Comparison of ENCODE assay signal across 13 cellular contexts in genomic region chr1:149995927-149996326, GRCh38. TPM values are rescaled to one million over a fixed set of nuclear protein-coding genes. Genes with fewer than 3 reads are reported as not detected.
DNase-seq lines count a peak whose midpoint lies in the region; ATAC-seq, FAIRE-seq and TF ChIP-seq lines count a peak whose summit lies in the region.
"Had no signal": no experiment of that assay in that cellular context is flagged by ENCODE, and none has a peak within 500 bp of the region (broad histone marks: within the 10 kb centered on the region; RNA-seq: fewer than 3 reads in every experiment).

No MANE protein-coding gene starts in this region.

- peaks cover 33% of the 10 kb centered on the region for H3K36me3 Mint-ChIP-seq in MCF 10A (ENCODE audit: insufficient read depth, unreplicated experiment)
- H3K36me3 Mint-ChIP-seq in activated naive CD8-positive, alpha-beta T cell, result peaks cover 11% of the 10 kb centered on the region

- H3K27me3 ChIP-seq in breast epithelium (no peaks in the 10 kb centered on the region), keratinocyte (ENCODE audit: control insufficient read depth, extremely low read depth, insufficient read depth, low read length) (no peaks in the 10 kb centered on the region), upper lobe of right lung (no peaks in the 10 kb centered on the region)

- H3K4me3 ChIP-seq in breast epithelium (no peak overlapping the region), keratinocyte (ENCODE audit: control insufficient read depth in 2 of 3, extremely low read depth in 1 of 3, insufficient read depth in 2 of 3, low read depth in 1 of 3, low read length in 3 of 3) (peak overlapping the region in 2 of 3 experiments; percentile 6 to 60), upper lobe of right lung (no peak overlapping the region)
- H3K4me3 ChIP-seq: BLaER1 had no signal

- H3K27me3 Mint-ChIP-seq in MCF 10A (ENCODE audit: insufficient read depth, unreplicated experiment), result no peaks in the 10 kb centered on the region
- H3K27me3 Mint-ChIP-seq in activated naive CD8-positive, alpha-beta T cell, result no peaks in the 10 kb centered on the region

- peak; percentile 91 for ATAC-seq in upper lobe of right lung

- peaks cover 2% of the 10 kb centered on the region for H3K9me1 ChIP-seq in keratinocyte (ENCODE audit: control insufficient read depth, extremely low read depth, insufficient read depth, low read length)

- H3K4me1 Mint-ChIP-seq in MCF 10A (ENCODE audit: insufficient read depth, unreplicated experiment), result peaks cover 28% of the 10 kb centered on the region
- H3K4me1 Mint-ChIP-seq in activated naive CD8-positive, alpha-beta T cell (ENCODE audit: low read depth), result peaks cover 42% of the 10 kb centered on the region

- H3K9me3 Mint-ChIP-seq in MCF 10A (ENCODE audit: unreplicated experiment), result no peaks in the 10 kb centered on the region
- no peaks in the 10 kb centered on the region for H3K9me3 Mint-ChIP-seq in activated naive CD8-positive, alpha-beta T cell (ENCODE audit: low read depth)

- TF ChIP-seq CTCF in MCF 10A (IDR thresholded peaks at IDR 0.05; ENCODE audit: unreplicated experiment), result no peak
- no peak for TF ChIP-seq CTCF in breast epithelium (IDR thresholded peaks at IDR 0.05)
- TF ChIP-seq CTCF in keratinocyte (optimal IDR thresholded peaks at IDR 0.05 in 1 of 3, IDR thresholded peaks at IDR 0.05 in 1 of 3, conservative IDR thresholded peaks at IDR 0.05 in 1 of 3; ENCODE audit: extremely low read depth in 1 of 3, insufficient read depth in 2 of 3, low read length in 3 of 3), result no peak
- no peak for TF ChIP-seq CTCF in upper lobe of right lung (IDR thresholded peaks at IDR 0.05)

- BruUV-seq in MCF 10A (replicated peaks; lab: Mats Ljungman, UMichigan), result no TSS peak

- H4K20me1 ChIP-seq in keratinocyte (ENCODE audit: control insufficient read depth, extremely low read depth, insufficient read depth, low read length), result peaks cover 2% of the 10 kb centered on the region

- H3K79me2 ChIP-seq in keratinocyte (ENCODE audit: control insufficient read depth, insufficient read depth, low read length), result peaks cover 32% of the 10 kb centered on the region

- dilution Hi-C loops in keratinocyte (cut with MboI; ENCODE audit: extremely low pct_ligation_motif_present, low sequenced_read_pairs), result no loop called here

- H3K36me3 ChIP-seq in breast epithelium (no peaks in the 10 kb centered on the region), keratinocyte (ENCODE audit: control insufficient read depth in 2 of 2, extremely low read depth in 1 of 2, insufficient read depth in 2 of 2, low read length in 2 of 2) (peaks cover 3 to 4% of the 10 kb centered on the region in 2 experiments), upper lobe of right lung (no peaks in the 10 kb centered on the region)
- H3K36me3 ChIP-seq: BLaER1 had no signal

- intact Hi-C loops in MCF 10A (cut with micrococcal nuclease), result no loop called here
- intact Hi-C loops in breast epithelium (cut with DNase I; ENCODE audit: low total_unique reads), result no loop called here
- intact Hi-C loops in upper lobe of right lung (cut with DNase I), result no loop called here

- H3K27ac ChIP-seq in breast epithelium (no peak overlapping the region), keratinocyte (ENCODE audit: control insufficient read depth, insufficient read depth, low read length) (peak overlapping the region; percentile 84), upper lobe of right lung (no peak overlapping the region)
- H3K27ac ChIP-seq: BLaER1 had no signal

- POLR2A ChIA-PET in MCF 10A (lab: Yijun Ruan, JAX), result interaction anchor here (0.6 to 10.3 kb wide), 22 partner anchors 9 to 688 kb away, joined by 3 to 316 read pairs (median 5); partner anchors contain the start of genes OTUD7B, SF3B4 and VPS45

- peak overlapping the region; percentile 10 for H3K4me3 Mint-ChIP-seq in MCF 10A (ENCODE audit: unreplicated experiment)
- H3K4me3 Mint-ChIP-seq in activated naive CD8-positive, alpha-beta T cell, result peak overlapping the region; percentile 66

- H3K9me3 ChIP-seq in breast epithelium (no peaks in the 10 kb centered on the region), keratinocyte (ENCODE audit: control insufficient read depth, low read depth, low read length) (no peaks in the 10 kb centered on the region), upper lobe of right lung (no peaks in the 10 kb centered on the region)
- H3K9me3 ChIP-seq: BLaER1 had no signal

- H3K27ac Mint-ChIP-seq in MCF 10A (ENCODE audit: low read depth, unreplicated experiment), result peak overlapping the region; percentile 52
- H3K27ac Mint-ChIP-seq in activated naive CD8-positive, alpha-beta T cell, result peak overlapping the region; percentile 92

- DNase-seq in MCF 10A (ENCODE audit: unreplicated experiment), result peak; percentile 75
- DNase-seq in breast epithelium (ENCODE audit: low spot score in 2 of 2), result no peak
- peak; percentile 54 for DNase-seq in keratinocyte (ENCODE audit: low read depth, low spot score)
- DNase-seq in upper lobe of right lung, result no peak
- no peak for DNase-seq in NCI-H146 treated with DMSO at 0.1 percent for 48 hours (lab: John Stamatoyannopoulos, UW; ENCODE audit: unreplicated experiment)
- DNase-seq in Kasumi-1 (lab: John Stamatoyannopoulos, UW), result no peak
- no peak for DNase-seq in HUDEP-2 (lab: John Stamatoyannopoulos, UW; ENCODE audit: unreplicated experiment in 76 of 76)
- DNase-seq: effector CD4-positive, alpha-beta T cell; kidney; NCI-H1105 treated with DMSO at 0.1 percent for 48 hours; RPMI8226 had no signal

- TF ChIP-seq POLR2A in breast epithelium (IDR thresholded peaks at IDR 0.05), result no peak

- H2AFZ ChIP-seq in keratinocyte (ENCODE audit: control insufficient read depth, low read length), result no peak overlapping the region

- H3K4me1 ChIP-seq in breast epithelium, result peaks cover 0 to 17% of the 10 kb centered on the region in 2 donors
- peaks cover 31% of the 10 kb centered on the region for H3K4me1 ChIP-seq in keratinocyte (ENCODE audit: control insufficient read depth, extremely low read depth, insufficient read depth, low read length)
- H3K4me1 ChIP-seq in upper lobe of right lung, result peaks cover 45% of the 10 kb centered on the region

- peak overlapping the region; percentile 58 for H3K9ac ChIP-seq in keratinocyte (ENCODE audit: control insufficient read depth, extremely low read depth, insufficient read depth, low read length)
- H3K9ac ChIP-seq: BLaER1 had no signal

- H3K4me2 ChIP-seq in keratinocyte (ENCODE audit: control insufficient read depth, extremely low read depth, insufficient read depth, low read depth, low read length), result peak overlapping the region; percentile 84

- CTCF ChIA-PET in MCF 10A (lab: Yijun Ruan, JAX), result interaction anchor here (0.6 to 4.0 kb wide), 8 partner anchors 8 to 191 kb away, joined by 3 to 37 read pairs (median 6); partner anchors contain the start of gene OTUD7B

- FAIRE-seq in keratinocyte (lab: Jason Lieb, UNC), result peak; percentile 91
- FAIRE-seq: kidney had no signal

RNA-seq across cellular contexts. Expression of gene OTUD7B, which starts 14.6 kb away (rescaled TPM):
- 44.3 and 47.4 TPM in 2 replicates for total RNA-seq in MCF 10A (2022)
- 10 to 100 TPM; 22.0 to 32.8 (median 28.1) TPM for total RNA-seq in breast epithelium
- polyA plus RNA-seq in keratinocyte, result 6.5 to 8.9 TPM (median 8.7 TPM) in 3 replicates
- 5.1 TPM for polyA plus RNA-seq in keratinocyte (2011; ENCODE audit: low read depth)
- 6.1 and 7.7 TPM in 2 replicates for polyA plus RNA-seq in keratinocyte (2011; cell fraction: cytosol; rRNA removed)
- 14.6 and 16.0 TPM in 2 replicates for polyA plus RNA-seq in keratinocyte (2011; cell fraction: nucleus; rRNA removed)
- 6.0 and 9.7 TPM in 2 replicates for polyA plus RNA-seq in keratinocyte (2012; ENCODE audit: low replicate concordance)
- polyA minus RNA-seq in keratinocyte, result 15.9 to 26.0 TPM (median 18.1 TPM) in 3 replicates
- polyA minus RNA-seq in keratinocyte (2011; cell fraction: cytosol; rRNA and poly(A)+ RNA removed), result 6.5 TPM
- polyA minus RNA-seq in keratinocyte (2011; cell fraction: nucleus; rRNA and poly(A)+ RNA removed), result 8.7 and 21.0 TPM in 2 replicates
- 35.3 TPM for total RNA-seq in upper lobe of right lung

RNA-seq across cellular contexts. Expression of gene MTMR11, which starts 59.2 kb away (rescaled TPM):
- total RNA-seq in MCF 10A (2022) (23.8 and 33.5 TPM in 2 replicates), breast epithelium (10 to 100 TPM in 2 of 3 donors, 1 to 10 TPM in 1; 7.4 to 13.9 (median 13.8) TPM), upper lobe of right lung (17.1 TPM)
- polyA plus RNA-seq in keratinocyte, result 11.8 to 15.6 TPM (median 12.8 TPM) in 3 replicates
- polyA plus RNA-seq in keratinocyte (2011; ENCODE audit: low read depth), result 1.4 TPM
- 7.1 and 7.8 TPM in 2 replicates for polyA plus RNA-seq in keratinocyte (2011; cell fraction: cytosol; rRNA removed)
- polyA plus RNA-seq in keratinocyte (2011; cell fraction: nucleus; rRNA removed), result 26.5 and 30.7 TPM in 2 replicates
- 4.6 and 7.2 TPM in 2 replicates for polyA plus RNA-seq in keratinocyte (2012; ENCODE audit: low replicate concordance)
- 16.3 to 21.6 TPM (median 21.5 TPM) in 3 replicates for polyA minus RNA-seq in keratinocyte
- polyA minus RNA-seq in keratinocyte (2011; cell fraction: cytosol; rRNA and poly(A)+ RNA removed), result 4.2 TPM
- 9.0 and 14.4 TPM in 2 replicates for polyA minus RNA-seq in keratinocyte (2011; cell fraction: nucleus; rRNA and poly(A)+ RNA removed)

Comparison
In these comparisons a context has a peak if more than half of its experiments do, and no peak if none do; other contexts are left out.
1. DNase-seq: peak in MCF 10A (single experiment) and keratinocyte (single experiment); none in breast epithelium (0 of 2), upper lobe of right lung (single experiment), NCI-H146 treated with DMSO at 0.1 percent for 48 hours (single experiment), Kasumi-1 (0 of 2) and HUDEP-2 (0 of 76).
2. H3K4me3 ChIP-seq: peak in keratinocyte (2 of 3); none in breast epithelium (0 of 3) and upper lobe of right lung (single experiment).